Comparison of ENCODE assay signal across 10 cellular contexts in the genomic region with DNA sequence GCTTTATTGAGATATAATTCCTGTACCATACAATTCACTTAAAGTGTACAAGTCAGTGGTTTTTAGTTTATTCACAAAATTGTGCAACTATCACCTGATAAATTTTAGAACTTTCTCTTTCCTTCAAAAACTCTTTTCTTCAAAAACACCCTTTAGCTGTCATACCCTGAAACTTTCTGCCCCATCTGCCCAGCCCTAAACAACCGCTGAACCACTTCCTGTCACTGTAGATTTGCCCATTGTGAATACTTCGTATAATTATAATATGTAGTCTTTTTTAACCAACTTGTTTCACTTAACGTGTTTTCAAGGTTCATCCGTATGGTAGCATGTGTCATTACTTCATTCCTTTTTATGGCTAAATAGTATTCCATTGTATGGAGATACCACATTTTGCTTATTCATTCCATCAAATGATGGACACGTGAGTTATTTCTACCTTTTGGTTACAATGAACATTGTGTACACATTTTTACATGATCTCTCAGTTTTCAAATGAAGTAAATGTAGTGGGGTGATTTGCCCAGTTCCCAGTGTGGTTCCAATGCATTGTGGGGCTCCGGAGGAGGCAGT. TPM values are rescaled to one million over a fixed set of nuclear protein-coding genes. Genes with fewer than 3 reads are reported as not detected.
A peak's percentile ranks its signal among the peaks of the same experiment; 100 is the strongest.
DNase-seq lines count a peak whose midpoint lies in the region; ATAC-seq and TF ChIP-seq lines count a peak whose summit lies in the region.
"Had no signal": no experiment of that assay in that cellular context is flagged by ENCODE, and none has a peak within 500 bp of the region (broad histone marks: within the 10 kb centered on the region; RNA-seq: fewer than 3 reads in every experiment).

No MANE protein-coding gene starts in this region.

- peak overlapping the region; percentile 84 for H3K27ac Mint-ChIP-seq in activated T-cell treated with anti-CD3 and anti-CD28 coated beads, Interleukin-2, amount 50 U/mL, for 72 hours
- H3K27ac Mint-ChIP-seq in naive B cell (peak overlapping the region in 5 of 6 donors; percentile 56 to 90 (median 89)), endodermal cell (no peak overlapping the region)

- WGBS in endodermal cell (ENCODE audit: insufficient coverage in 1 of 2, insufficient read length in 1 of 2), 2 experiments = 95% methylated on average over 6 of the region's 6 CpGs; no CpG with 5 or more reads in 1 of the 2 experiments

- H3K27ac ChIP-seq in DND-41 (ENCODE audit: low read length) (peak overlapping the region; percentile 49; the same call in 1 of the 2 replicates), endodermal cell (ENCODE audit: low read depth, low read length) (no peak overlapping the region)
- H3K27ac ChIP-seq: coronary artery, testis had no signal

- H3K4me1 ChIP-seq in DND-41 (ENCODE audit: insufficient read depth, low read length) = peaks cover 22% of the 10 kb centered on the region; the same call in 1 of the 2 replicates
- peaks cover 9% of the 10 kb centered on the region for H3K4me1 ChIP-seq in Loucy (ENCODE audit: insufficient read depth, low read length, poor library complexity, severe bottlenecking)
- H3K4me1 ChIP-seq in endodermal cell (ENCODE audit: control insufficient read depth, insufficient read depth, low read length) = peaks cover 3% of the 10 kb centered on the region

- H3K4me1 Mint-ChIP-seq in activated T-cell treated with anti-CD3 and anti-CD28 coated beads, Interleukin-2, amount 50 U/mL, for 72 hours (ENCODE audit: low read depth) = peaks cover 69% of the 10 kb centered on the region
- H3K4me1 Mint-ChIP-seq in naive B cell (peaks cover 56 to 67% (median 61%) of the 10 kb centered on the region in 3 donors), endodermal cell (peaks cover 26% of the 10 kb centered on the region)

- H3K9me2 ChIP-seq in Loucy (replicated peaks; ENCODE audit: low read depth, low read length) = no peaks in the 10 kb centered on the region

- H4K20me1 ChIP-seq in DND-41 (ENCODE audit: insufficient read depth, low read length) (peaks cover 55% of the 10 kb centered on the region), Loucy (ENCODE audit: insufficient read depth, low read length, poor library complexity, severe bottlenecking) (peaks cover 18% of the 10 kb centered on the region)

- H3K79me2 ChIP-seq in DND-41 (ENCODE audit: insufficient read depth, low read length) (peaks cover 30% of the 10 kb centered on the region), Loucy (ENCODE audit: insufficient read depth, low read length) (no peaks in the 10 kb centered on the region)

- H3K36me3 Mint-ChIP-seq in activated T-cell treated with anti-CD3 and anti-CD28 coated beads, Interleukin-2, amount 50 U/mL, for 72 hours (ENCODE audit: insufficient read depth in 2 of 2) = peaks cover 12 to 36% of the 10 kb centered on the region in 2 donors
- H3K36me3 Mint-ChIP-seq in naive B cell (peaks cover 0 to 8% of the 10 kb centered on the region in 2 donors), endodermal cell (ENCODE audit: low read depth) (peaks cover 39% of the 10 kb centered on the region)

- H3K4me3 ChIP-seq in DND-41 (ENCODE audit: low read depth in 1 of 2, low read length in 2 of 2) (no peak overlapping the region), Loucy (ENCODE audit: low read length, poor library complexity, severe bottlenecking) (no peak overlapping the region), endodermal cell (ENCODE audit: low read length) (no peak overlapping the region)
- H3K4me3 ChIP-seq: coronary artery, testis had no signal

- no peak for TF ChIP-seq CTCF in DND-41 (IDR thresholded peaks at IDR 0.05; ENCODE audit: borderline replicate concordance, extremely low read depth, low read length, poor library complexity, severe bottlenecking)
- TF ChIP-seq CTCF in Loucy (conservative IDR thresholded peaks at IDR 0.05; ENCODE audit: low read length) = no peak
- TF ChIP-seq CTCF in endodermal cell (conservative IDR thresholded peaks at IDR 0.05) = no peak

- H3K9me3 ChIP-seq in DND-41 (ENCODE audit: insufficient read depth, low read length, severe bottlenecking) = no peaks in the 10 kb centered on the region
- H3K9me3 ChIP-seq in Loucy (ENCODE audit: insufficient read depth, low read depth, low read length) = no peaks in the 10 kb centered on the region
- H3K9me3 ChIP-seq in endodermal cell (ENCODE audit: control insufficient read depth, low read length) = no peaks in the 10 kb centered on the region
- H3K9me3 ChIP-seq: testis had no signal

- H3K27me3 Mint-ChIP-seq in activated T-cell treated with anti-CD3 and anti-CD28 coated beads, Interleukin-2, amount 50 U/mL, for 72 hours (ENCODE audit: low read depth) = no peaks in the 10 kb centered on the region
- H3K27me3 Mint-ChIP-seq in naive B cell (no peaks in the 10 kb centered on the region), endodermal cell (ENCODE audit: insufficient read depth) (no peaks in the 10 kb centered on the region)
- H3K27me3 Mint-ChIP-seq: progenitor cell of endocrine pancreas had no signal

- DNase-seq in DND-41 (peak; percentile 42), naive B cell (no peak), NCI-H1105 (lab: John Stamatoyannopoulos, UW) (no peak), endodermal cell (no peak), kidney tubule cell (ENCODE audit: low spot score) (no peak)
- peak; percentile 54 for DNase-seq in activated T-cell treated with anti-CD3 and anti-CD28 coated beads, Interleukin-2, amount 50 U/mL, for 72 hours

- H3F3A ChIP-seq in Loucy (ENCODE audit: low read depth) = no peaks in the 10 kb centered on the region

- H3K27me3 ChIP-seq in DND-41 (ENCODE audit: insufficient read depth, low read length, poor library complexity) (no peaks in the 10 kb centered on the region), Loucy (ENCODE audit: insufficient read depth, low read length, poor library complexity, severe bottlenecking) (no peaks in the 10 kb centered on the region), endodermal cell (ENCODE audit: control insufficient read depth, insufficient read depth, low read length, poor library complexity, severe bottlenecking) (no peaks in the 10 kb centered on the region)
- H3K27me3 ChIP-seq: testis had no signal

- peak overlapping the region; percentile 38 to 69 for H3K4me3 Mint-ChIP-seq in activated T-cell treated with anti-CD3 and anti-CD28 coated beads, Interleukin-2, amount 50 U/mL, for 72 hours
- peak overlapping the region in 4 of 8 donors; percentile 12 to 51 (median 48) for H3K4me3 Mint-ChIP-seq in naive B cell
- H3K4me3 Mint-ChIP-seq in endodermal cell = no peak overlapping the region

- H3K4me2 ChIP-seq in DND-41 (ENCODE audit: insufficient read depth, low read length) = no peak overlapping the region
- peak overlapping the region; percentile 7 for H3K4me2 ChIP-seq in Loucy (ENCODE audit: low read depth, low read length, poor library complexity, severe bottlenecking)

- no peaks in the 10 kb centered on the region for H3K9me3 Mint-ChIP-seq in activated T-cell treated with anti-CD3 and anti-CD28 coated beads, Interleukin-2, amount 50 U/mL, for 72 hours
- no peaks in the 10 kb centered on the region for H3K9me3 Mint-ChIP-seq in naive B cell
- H3K9me3 Mint-ChIP-seq in endodermal cell = no peaks in the 10 kb centered on the region

- H3K9ac ChIP-seq in DND-41 (ENCODE audit: low read depth, low read length) = no peak overlapping the region
- no peak overlapping the region for H3K9ac ChIP-seq in Loucy (ENCODE audit: low read depth, low read length, poor library complexity, severe bottlenecking)
- no peak overlapping the region for H3K9ac ChIP-seq in endodermal cell (ENCODE audit: extremely low read depth, low read length, poor library complexity, severe bottlenecking)

- peak; percentile 76 for ATAC-seq in DND-41 (ENCODE audit: insufficient read depth, low read depth)
- peak; percentile 77 to 81 for ATAC-seq in activated T-cell treated with anti-CD3 and anti-CD28 coated beads, Interleukin-2, amount 50 U/mL, for 72 hours (replicated peaks in 1 of 2)
- ATAC-seq in naive B cell (ENCODE audit: low read depth in 2 of 2) = peak; percentile 47 to 91

- peaks cover 52% of the 10 kb centered on the region for H3K36me3 ChIP-seq in DND-41 (ENCODE audit: insufficient read depth, low read length)
- peaks cover 6% of the 10 kb centered on the region; the same call in 1 of the 2 replicates for H3K36me3 ChIP-seq in Loucy (ENCODE audit: insufficient read depth, low read length)
- H3K36me3 ChIP-seq in endodermal cell (ENCODE audit: control insufficient read depth, insufficient read depth, low read length) = peaks cover 80% of the 10 kb centered on the region

- no peak overlapping the region for H2AFZ ChIP-seq in DND-41 (ENCODE audit: low read depth, low read length)
- no peak overlapping the region for H2AFZ ChIP-seq in Loucy (ENCODE audit: low read length)

RNA-seq across cellular contexts. Expression of a gene that starts 37.9 kb away (rescaled TPM):
- total RNA-seq in activated T-cell treated with anti-CD3 and anti-CD28 coated beads, Interleukin-2, amount 50 U/mL, for 72 hours = not detected
- under 1 TPM in 1 of 6 donors, not detected in 5; 0.32 TPM for polyA plus RNA-seq in naive B cell (ENCODE audit: low read depth in 6 of 6)
- total RNA-seq in endodermal cell = under 1 TPM in 1 of 2 donors, not detected in 1; 0.44 TPM
- 9.7 TPM for polyA plus RNA-seq in endodermal cell (2013, experiment 1 of 2)
- polyA plus RNA-seq in endodermal cell (2013, experiment 2 of 2) = 8.9 TPM

RNA-seq across cellular contexts. Expression of a gene that starts 52.4 kb away (rescaled TPM):
- total RNA-seq in activated T-cell treated with anti-CD3 and anti-CD28 coated beads, Interleukin-2, amount 50 U/mL, for 72 hours = 100 to 1,000 TPM; 292 to 349 TPM
- polyA plus RNA-seq in naive B cell (ENCODE audit: low read depth in 6 of 6) = 100 to 1,000 TPM; 165 to 491 (median 378) TPM
- 100 to 1,000 TPM; 274 to 283 TPM for total RNA-seq in endodermal cell
- polyA plus RNA-seq in endodermal cell (2013, experiment 1 of 2) = 237 TPM
- polyA plus RNA-seq in endodermal cell (2013, experiment 2 of 2) = 233 TPM

Comparison
In these comparisons a context has a peak if more than half of its experiments do, and no peak if none do; other contexts are left out.
1. DNase-seq: peak in DND-41 (single experiment) and activated T-cell treated with anti-CD3 and anti-CD28 coated beads, Interleukin-2, amount 50 U/mL, for 72 hours (2 of 2); none in naive B cell (single experiment), NCI-H1105 (single experiment), endodermal cell (single experiment) and kidney tubule cell (single experiment).
2. Peak in every context shown above with its lines, with median percentiles within 50 percentile points of each other: ATAC-seq.